In genomic region chr2:68637047-68637446, GRCh38 we compare ENCODE assay signal across 21 cellular contexts. TPM values are rescaled to one million over a fixed set of nuclear protein-coding genes. Genes with fewer than 3 reads are reported as not detected.
A peak's percentile ranks its signal among the peaks of the same experiment; 100 is the strongest.
DNase-seq lines count a peak whose midpoint lies in the region; ATAC-seq lines count a peak whose summit lies in the region.
"Had no signal": no experiment of that assay in that cellular context is flagged by ENCODE, and none has a peak within 500 bp of the region (broad histone marks: within the 10 kb centered on the region; RNA-seq: fewer than 3 reads in every experiment).

No MANE protein-coding gene starts in this region.

- no peak for ATAC-seq in HG03139 (IDR thresholded peaks at IDR 0.05; ENCODE audit: unreplicated experiment)
- ATAC-seq: HepG2 had no signal

- DNase-seq in DMS 273 (lab: John Stamatoyannopoulos, UW; ENCODE audit: unreplicated experiment), result peak; percentile 33
- no peak for DNase-seq in DMS 273 treated with DMSO at 0.1 percent for 48 hours (lab: John Stamatoyannopoulos, UW)
- DNase-seq in SK-N-DZ (ENCODE audit: low spot score), result peak; percentile 85
- peak; percentile 65 for DNase-seq in left kidney (ENCODE audit: low read depth, low spot score)
- no peak for DNase-seq in inferior parietal cortex (ENCODE audit: extremely low spot score)
- no peak for DNase-seq in SHP77 (lab: John Stamatoyannopoulos, UW)
- DNase-seq: ACHN; DND-41; Karpas-422; NCI-H1092; NCI-H1417 treated with DMSO at 0.1 percent for 48 hours; NCI-H1694 treated with DMSO at 0.1 percent for 48 hours; NCI-H2081; NCI-H2227 treated with DMSO at 0.1 percent for 48 hours; NCI-H748 treated with DMSO at 0.1 percent for 48 hours; NK-92 treated with Interleukin-12 subunit alpha and Interleukin-12 subunit beta, amount 100 ng/mL, for 24 hours; Right ventricle myocardium superior; RPMI8226 had no signal

RNA-seq across cellular contexts. Expression of gene PROKR1, which starts 6.3 kb away (rescaled TPM):
- 2.7 and 3.9 TPM in 2 replicates for polyA plus RNA-seq in SK-N-DZ (2014; cell fraction: cytosol; rRNA removed)
- 0.46 and 1.3 TPM in 2 replicates for polyA plus RNA-seq in SK-N-DZ (2014; cell fraction: nucleus; rRNA removed)
- polyA plus RNA-seq: BJ, HepG2 had no signal

Comparison
In these comparisons a context has a peak if more than half of its experiments do, and no peak if none do; other contexts are left out.
1. DNase-seq: peak in DMS 273 (single experiment), SK-N-DZ (single experiment) and left kidney (single experiment); none in DMS 273 treated with DMSO at 0.1 percent for 48 hours (single experiment), inferior parietal cortex (single experiment) and SHP77 (0 of 2).